ENCODE assay signal across 14 cellular contexts in genomic region chr12:132302466-132303358, GRCh38. TPM values are rescaled to one million over a fixed set of nuclear protein-coding genes. Genes with fewer than 3 reads are reported as not detected.
"Had no signal": no experiment of that assay in that cellular context is flagged by ENCODE, and none has a peak within 500 bp of the region (broad histone marks: within the 10 kb centered on the region; RNA-seq: fewer than 3 reads in every experiment).

No MANE protein-coding gene starts in this region.

- DNase-seq: activated B cell treated with CpG ODN at 0.5 μM for 24 hours; activated CD4-positive, alpha-beta T cell treated with anti-CD3 and anti-CD28 coated beads, Interleukin-2, amount 10 ng/mL, durations not matched to agents 24 days and 14 days; activated CD8-positive, alpha-beta memory T cell treated with anti-CD3 and anti-CD28 coated beads for 24 hours; colonic mucosa; esophagus squamous epithelium; hippocampal formation; stimulated activated CD4-positive, alpha-beta T cell treated with anti-CD3 and anti-CD28 coated beads, Interleukin-12 subunit alpha, Interleukin-12 subunit beta, amount 100 ng/mL, for 4 hours; stimulated activated CD4-positive, alpha-beta T cell treated with anti-CD3 and anti-CD28 coated beads, Interleukin-2, amount 100 ng/mL, for 24 hours; T-helper 2 cell had no signal

- H3K27me3 ChIP-seq: colonic mucosa, thyroid gland had no signal

- H3K9me3 ChIP-seq: colonic mucosa, thyroid gland had no signal

- H3K27ac ChIP-seq: cardiac muscle cell, colonic mucosa, esophagus squamous epithelium, thyroid gland had no signal

- H3K4me3 ChIP-seq: cardiac muscle cell, colonic mucosa, esophagus squamous epithelium, thyroid gland had no signal

- H3K4me1 ChIP-seq: colonic mucosa, esophagus squamous epithelium, thyroid gland had no signal

- H3K36me3 ChIP-seq: cardiac muscle cell, colonic mucosa, esophagus squamous epithelium, thyroid gland had no signal

RNA-seq across cellular contexts. Expression of gene GALNT9, which starts 26.7 kb away (rescaled TPM):
- total RNA-seq: activated B cell treated with CpG ODN at 0.5 μM for 24 hours; activated CD4-positive, alpha-beta T cell treated with anti-CD3 and anti-CD28 coated beads, Interleukin-2, amount 10 ng/mL, durations not matched to agents 24 days and 14 days; activated T-helper 1 cell treated with anti-CD3 and anti-CD28 coated beads, Interleukin-12 subunit alpha, Interleukin-12 subunit beta, Interleukin-2, Interleukin-4 antibody, amounts not matched to agents 30 ng/mL and 10 ng/mL and 1 ng/mL, durations not matched to agents 14 hours and 24 hours and 36 hours; esophagus squamous epithelium; fibroblast of villous mesenchyme; osteocyte had no signal
